2 cellular contexts compared by ENCODE assay signal in genomic region chr16:20624882-20625807, GRCh38.
TF ChIP-seq lines count a peak whose summit lies in the region.

No MANE protein-coding gene starts in this region.

TF ChIP-seq in IMR-90, 13 proteins besides CTCF, POLR2A, EP300 and RAD21:
- TF ChIP-seq CEBPB (IDR thresholded peaks at IDR 0.05; ENCODE audit: low read depth, low read length), result no peak
- TF ChIP-seq MXI1 (IDR thresholded peaks at IDR 0.05; ENCODE audit: borderline replicate concordance, low read depth, low read length), result no peak
- TF ChIP-seq BHLHE40 (IDR thresholded peaks at IDR 0.05; ENCODE audit: low read depth, low read length), result no peak
- no peak for TF ChIP-seq NFE2L2 (IDR thresholded peaks at IDR 0.05; ENCODE audit: low read depth, low read length)
- no peak for TF ChIP-seq CHD1 (IDR thresholded peaks at IDR 0.05; ENCODE audit: low read depth, low read length)
- TF ChIP-seq RFX5 (IDR thresholded peaks at IDR 0.05; ENCODE audit: low read depth, low read length), result no peak
- TF ChIP-seq SMC3 (IDR thresholded peaks at IDR 0.05; ENCODE audit: low read depth, low read length), result no peak
- TF ChIP-seq FOS (IDR thresholded peaks at IDR 0.05; ENCODE audit: low read depth, low read length), result no peak
- TF ChIP-seq MAFK (IDR thresholded peaks at IDR 0.05; ENCODE audit: low read depth, low read length), result no peak
- no peak for TF ChIP-seq ELK1 (IDR thresholded peaks at IDR 0.05; ENCODE audit: borderline replicate concordance, low read depth, low read length)
- no peak for TF ChIP-seq MAZ (IDR thresholded peaks at IDR 0.05; ENCODE audit: borderline replicate concordance, low read depth, low read length)
- TF ChIP-seq, protein P1, sequence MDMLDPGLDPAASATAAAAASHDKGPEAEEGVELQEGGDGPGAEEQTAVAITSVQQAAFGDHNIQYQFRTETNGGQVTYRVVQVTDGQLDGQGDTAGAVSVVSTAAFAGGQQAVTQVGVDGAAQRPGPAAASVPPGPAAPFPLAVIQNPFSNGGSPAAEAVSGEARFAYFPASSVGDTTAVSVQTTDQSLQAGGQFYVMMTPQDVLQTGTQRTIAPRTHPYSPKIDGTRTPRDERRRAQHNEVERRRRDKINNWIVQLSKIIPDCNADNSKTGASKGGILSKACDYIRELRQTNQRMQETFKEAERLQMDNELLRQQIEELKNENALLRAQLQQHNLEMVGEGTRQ (IDR thresholded peaks at IDR 0.05; ENCODE audit: low read depth, low read length), result no peak
- TF ChIP-seq RCOR1 (IDR thresholded peaks at IDR 0.05; ENCODE audit: insufficient replicate concordance, low read length), result no peak

TF ChIP-seq in K562, 482 proteins besides CTCF, POLR2A, EP300 and RAD21:
- TF ChIP-seq MYC (IDR thresholded peaks at IDR 0.05; ENCODE audit: low read depth, low read length), result no peak
- no peak for TF ChIP-seq MYC (CRISPR knock-in tag; IDR thresholded peaks at IDR 0.05; ENCODE audit: borderline replicate concordance, low read depth)
- no peak for TF ChIP-seq TCF7 (IDR thresholded peaks at IDR 0.05; ENCODE audit: borderline replicate concordance)
- TF ChIP-seq RNF219 (CRISPR knock-in tag; IDR thresholded peaks at IDR 0.05), result no peak
- TF ChIP-seq GABPB1 (CRISPR knock-in tag; IDR thresholded peaks at IDR 0.05), result no peak
- TF ChIP-seq, protein P2, sequence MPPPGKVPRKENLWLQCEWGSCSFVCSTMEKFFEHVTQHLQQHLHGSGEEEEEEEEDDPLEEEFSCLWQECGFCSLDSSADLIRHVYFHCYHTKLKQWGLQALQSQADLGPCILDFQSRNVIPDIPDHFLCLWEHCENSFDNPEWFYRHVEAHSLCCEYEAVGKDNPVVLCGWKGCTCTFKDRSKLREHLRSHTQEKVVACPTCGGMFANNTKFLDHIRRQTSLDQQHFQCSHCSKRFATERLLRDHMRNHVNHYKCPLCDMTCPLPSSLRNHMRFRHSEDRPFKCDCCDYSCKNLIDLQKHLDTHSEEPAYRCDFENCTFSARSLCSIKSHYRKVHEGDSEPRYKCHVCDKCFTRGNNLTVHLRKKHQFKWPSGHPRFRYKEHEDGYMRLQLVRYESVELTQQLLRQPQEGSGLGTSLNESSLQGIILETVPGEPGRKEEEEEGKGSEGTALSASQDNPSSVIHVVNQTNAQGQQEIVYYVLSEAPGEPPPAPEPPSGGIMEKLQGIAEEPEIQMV (tag; conservative IDR thresholded peaks at IDR 0.05; ENCODE audit: low read depth), result no peak
- no peak for TF ChIP-seq ZNF3 (CRISPR knock-in tag; IDR thresholded peaks at IDR 0.05)
- no peak for TF ChIP-seq TSC22D4 (tag; IDR thresholded peaks at IDR 0.05)
- no peak for TF ChIP-seq DNMT1 (IDR thresholded peaks at IDR 0.05)
- no peak for TF ChIP-seq ILF3 (IDR thresholded peaks at IDR 0.05; ENCODE audit: borderline replicate concordance)
- TF ChIP-seq MTF1 (CRISPR knock-in tag; IDR thresholded peaks at IDR 0.05; ENCODE audit: borderline replicate concordance), result no peak
- TF ChIP-seq U2AF2 (optimal IDR thresholded peaks at IDR 0.05; ENCODE audit: low read depth, low read length), result no peak
- TF ChIP-seq NCOA2 (IDR thresholded peaks at IDR 0.05; ENCODE audit: partially characterized antibody in 2 of 2), result no peak
